8 cellular contexts compared by ENCODE assay signal in genomic region chr3:31968391-31968926, GRCh38. TPM values are rescaled to one million over a fixed set of nuclear protein-coding genes. Genes with fewer than 3 reads are reported as not detected.
DNase-seq lines count a peak whose midpoint lies in the region; TF ChIP-seq lines count a peak whose summit lies in the region.
"Had no signal": no experiment of that assay in that cellular context is flagged by ENCODE, and none has a peak within 500 bp of the region (broad histone marks: within the 10 kb centered on the region; RNA-seq: fewer than 3 reads in every experiment).

No MANE protein-coding gene starts in this region.

- H3K9ac ChIP-seq in HUES64 (ENCODE audit: low read depth, low read length), result peak overlapping the region; percentile 7; the same call in 1 of the 2 replicates

- TF ChIP-seq CTCF in choroid plexus epithelial cell (conservative IDR thresholded peaks at IDR 0.05; ENCODE audit: low read depth, low read length) (no peak), uterus (IDR thresholded peaks at IDR 0.05) (no peak)

- peak; percentile 77 for DNase-seq in choroid plexus epithelial cell (ENCODE audit: low read depth)
- no peak for DNase-seq in uterus
- no peak for DNase-seq in amygdala (lab: John Stamatoyannopoulos, UW)
- DNase-seq in mucosa of gallbladder (ENCODE audit: low spot score), result no peak
- DNase-seq in SHP77 treated with DMSO at 0.1 percent for 48 hours (lab: John Stamatoyannopoulos, UW), result no peak
- DNase-seq: activated T-cell treated with anti-CD3 and anti-CD28 coated beads for 4 hours had no signal

- intact Hi-C loops in uterus (cut with DNase I; ENCODE audit: low total_unique reads), result no loop called here

- peak overlapping the region; percentile 21 for H3K27ac ChIP-seq in HUES64 (ENCODE audit: low read depth, low read length)
- peak overlapping the region; percentile 96 for H3K27ac ChIP-seq in mesodermal cell (ENCODE audit: low read depth, low read length, severe bottlenecking)
- H3K27ac ChIP-seq in uterus, result peak overlapping the region; percentile 61 to 81

- 79% methylated on average over 2 of the region's 2 CpGs for WGBS in HUES64
- 55 to 69% methylated on average over 1 of the region's 2 CpGs for WGBS in mesodermal cell (ENCODE audit: insufficient coverage in 2 of 2), 2 experiments

- TF ChIP-seq POLR2A in uterus (IDR thresholded peaks at IDR 0.05), result no peak

- no peaks in the 10 kb centered on the region for H3K9me3 ChIP-seq in HUES64 (ENCODE audit: insufficient read depth, low read depth, low read length)
- H3K9me3 ChIP-seq in mesodermal cell (ENCODE audit: control insufficient read depth, low read length), result no peaks in the 10 kb centered on the region
- no peaks in the 10 kb centered on the region for H3K9me3 ChIP-seq in uterus

- H3K4me1 ChIP-seq in HUES64 (ENCODE audit: insufficient read depth, low read length) (peaks cover 43% of the 10 kb centered on the region), mesodermal cell (ENCODE audit: control insufficient read depth, insufficient read depth, low read length, poor library complexity, severe bottlenecking) (peaks cover 40% of the 10 kb centered on the region), uterus (peaks cover 9 to 19% of the 10 kb centered on the region in 2 donors)

- H3K4me3 ChIP-seq in HUES64 (ENCODE audit: low read length), result no peak overlapping the region
- no peak overlapping the region for H3K4me3 ChIP-seq in choroid plexus epithelial cell (ENCODE audit: low read depth, low read length)
- H3K4me3 ChIP-seq in mesodermal cell (ENCODE audit: extremely low read depth, insufficient read depth, low read length, poor library complexity, severe bottlenecking), result no peak overlapping the region
- no peak overlapping the region for H3K4me3 ChIP-seq in uterus

- no peaks in the 10 kb centered on the region for H3K36me3 ChIP-seq in HUES64 (ENCODE audit: insufficient read depth, low read length)
- H3K36me3 ChIP-seq in mesodermal cell (ENCODE audit: control insufficient read depth, insufficient read depth, low read length), result no peaks in the 10 kb centered on the region
- no peaks in the 10 kb centered on the region for H3K36me3 ChIP-seq in uterus

- H3K27me3 ChIP-seq in HUES64 (ENCODE audit: insufficient read depth, low read length), result no peaks in the 10 kb centered on the region
- no peaks in the 10 kb centered on the region for H3K27me3 ChIP-seq in uterus

RNA-seq across cellular contexts. Expression of gene OSBPL10, which starts 12.6 kb away (rescaled TPM):
- 20.7 TPM for polyA plus RNA-seq in HUES64 (2013, experiment 1 of 2)
- 18.8 TPM for polyA plus RNA-seq in HUES64 (2013, experiment 2 of 2)
- 21.0 TPM for polyA plus RNA-seq in mesodermal cell (2013, experiment 1 of 2)
- polyA plus RNA-seq in mesodermal cell (2013, experiment 2 of 2), result 17.5 TPM
- total RNA-seq in uterus (10 to 100 TPM; 30.0 to 49.7 (median 43.7) TPM), mucosa of gallbladder (70.6 TPM)

RNA-seq across cellular contexts. Expression of gene ZNF860, which starts 13.1 kb away (rescaled TPM):
- polyA plus RNA-seq in HUES64 (2013, experiment 1 of 2), result 2.0 TPM
- 2.2 TPM for polyA plus RNA-seq in HUES64 (2013, experiment 2 of 2)
- polyA plus RNA-seq in mesodermal cell (2013, experiment 1 of 2), result 0.33 TPM
- 0.20 TPM for polyA plus RNA-seq in mesodermal cell (2013, experiment 2 of 2)
- total RNA-seq in uterus, result 1 to 10 TPM in 3 of 4 donors, under 1 TPM in 1; 0.26 to 2.8 (median 1.5) TPM
- 1.8 TPM for total RNA-seq in mucosa of gallbladder

Comparison
In these comparisons a context has a peak if more than half of its experiments do, and no peak if none do; other contexts are left out.
1. H3K27ac ChIP-seq: peak in every context shown above with its lines; median percentile 96 in mesodermal cell; 71 in uterus; 21 in HUES64.